8 cellular contexts compared by ENCODE assay signal in the genomic region with DNA sequence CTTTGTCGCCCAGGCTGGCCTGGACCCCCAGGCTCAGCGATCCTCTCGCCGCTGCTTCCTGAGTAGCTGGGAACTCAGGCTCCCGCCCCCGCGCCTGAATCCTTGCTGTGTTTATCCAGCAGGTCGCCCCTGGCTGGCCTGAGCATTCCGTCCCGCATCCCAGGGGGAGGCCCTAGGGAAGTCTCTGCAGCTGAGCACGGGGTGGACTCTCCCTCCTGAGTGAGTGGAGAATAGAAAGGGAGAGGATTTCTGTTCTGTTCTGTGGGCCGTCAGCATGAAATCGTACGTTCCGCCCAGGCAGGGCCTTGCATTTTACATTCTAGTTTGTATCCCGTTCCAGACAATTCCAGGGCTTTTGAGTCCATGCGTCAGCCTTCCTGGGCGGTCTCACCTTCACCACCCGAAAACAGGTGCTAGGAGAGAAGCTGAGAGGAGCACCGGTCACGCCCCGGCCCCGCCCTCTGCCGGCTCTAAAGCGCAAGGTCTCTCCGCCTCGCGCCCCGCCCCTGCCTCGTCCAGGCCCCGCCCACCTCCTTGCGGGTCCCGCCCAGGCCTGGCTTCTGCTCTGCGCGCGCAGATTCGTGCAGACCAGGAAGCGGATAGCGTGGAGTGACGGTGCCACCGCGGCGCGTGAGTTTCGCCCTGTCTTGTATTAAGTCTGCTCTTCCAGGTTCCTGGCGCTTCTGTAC. TPM values are rescaled to one million over a fixed set of nuclear protein-coding genes. Genes with fewer than 3 reads are reported as not detected.
DNase-seq lines count a peak whose midpoint lies in the region; ATAC-seq and TF ChIP-seq lines count a peak whose summit lies in the region.

A gene (plus strand): TSS at position 586 of the 689 bp plus-strand sequence. CDS start 15,285 bp downstream, outside the sequence.

- no peaks in the 10 kb centered on the region for H3K27me3 Mint-ChIP-seq in naive thymus-derived CD4-positive, alpha-beta T cell
- H3K27me3 Mint-ChIP-seq in stimulated activated memory B cell treated with anti-CD40 and anti-IgM and Interleukin-4, amounts not matched to agents 10 μg/mL and 1 μg/mL and 100 μg/mL, for 72 hours: no peaks in the 10 kb centered on the region

- peaks cover 15% of the 10 kb centered on the region; the same call in 1 of the 2 replicates for H3K9me3 ChIP-seq in DOHH2 (ENCODE audit: control insufficient read depth, insufficient read depth, low read length)
- H3K9me3 ChIP-seq in naive thymus-derived CD4-positive, alpha-beta T cell (ENCODE audit: control insufficient read depth in 2 of 3, low read length in 3 of 3): peaks cover 0 to 8% (median 0%) of the 10 kb centered on the region in 3 experiments

- ATAC-seq in GM21723 (IDR thresholded peaks at IDR 0.05; ENCODE audit: unreplicated experiment): peak; percentile 96
- peak; percentile 100 for ATAC-seq in naive thymus-derived CD4-positive, alpha-beta T cell
- ATAC-seq in stimulated activated memory B cell treated with anti-CD40 and anti-IgM and Interleukin-4, amounts not matched to agents 10 μg/mL and 1 μg/mL and 100 μg/mL, for 72 hours: peak; percentile 100

- H3K4me1 ChIP-seq in DOHH2 (ENCODE audit: control insufficient read depth, low read length): peaks cover 11% of the 10 kb centered on the region
- peaks cover 6 to 16% of the 10 kb centered on the region in 2 donors for H3K4me1 ChIP-seq in naive thymus-derived CD4-positive, alpha-beta T cell (ENCODE audit: control insufficient read depth in 2 of 2, insufficient read depth in 2 of 2, low read length in 2 of 2)

- POLR2A ChIA-PET in naive thymus-derived CD4-positive, alpha-beta T cell (lab: Charles Lee): interaction anchor here (0.6 to 1.2 kb wide), 3 partner anchors 234 to 905 kb away, joined by 3 read pairs; no protein-coding TSS in a partner anchor

- CTCF ChIA-PET in naive thymus-derived CD4-positive, alpha-beta T cell (lab: Charles Lee): no interaction called here

- TF ChIP-seq CTCF in DOHH2 (IDR thresholded peaks at IDR 0.05; ENCODE audit: low read depth, low read length, poor library complexity, severe bottlenecking): no peak

- peaks cover 0 to 24% (median 6%) of the 10 kb centered on the region in 11 donors for H3K9me3 Mint-ChIP-seq in naive thymus-derived CD4-positive, alpha-beta T cell
- H3K9me3 Mint-ChIP-seq in stimulated activated memory B cell treated with anti-CD40 and anti-IgM and Interleukin-4, amounts not matched to agents 10 μg/mL and 1 μg/mL and 100 μg/mL, for 72 hours: peaks cover 2% of the 10 kb centered on the region

- H3F3A ChIP-seq in DOHH2 (ENCODE audit: control insufficient read depth, insufficient read depth): no peaks in the 10 kb centered on the region

- H3K27me3 ChIP-seq in DOHH2 (ENCODE audit: control insufficient read depth, low read length): no peaks in the 10 kb centered on the region
- no peaks in the 10 kb centered on the region for H3K27me3 ChIP-seq in naive thymus-derived CD4-positive, alpha-beta T cell (ENCODE audit: control insufficient read depth in 2 of 2, insufficient read depth in 2 of 2, low read length in 2 of 2)

- no peaks in the 10 kb centered on the region for H3K9me2 ChIP-seq in DOHH2 (replicated peaks; ENCODE audit: control insufficient read depth, low read length)

- peak; percentile 82 for DNase-seq in KG1 (lab: John Stamatoyannopoulos, UW)
- peak; percentile 97 for DNase-seq in activated T-helper 1 cell treated with Interleukin-2 at 50 U/mL for 16 hours (ENCODE audit: low read depth)
- DNase-seq in fibroblast of gingiva (ENCODE audit: low read depth): peak; percentile 84
- peak; percentile 94 to 99 (median 98) for DNase-seq in naive thymus-derived CD4-positive, alpha-beta T cell

- H3K36me3 Mint-ChIP-seq in naive thymus-derived CD4-positive, alpha-beta T cell: peaks cover 5 to 38% (median 31%) of the 10 kb centered on the region in 5 donors
- peaks cover 26% of the 10 kb centered on the region for H3K36me3 Mint-ChIP-seq in stimulated activated memory B cell treated with anti-CD40 and anti-IgM and Interleukin-4, amounts not matched to agents 10 μg/mL and 1 μg/mL and 100 μg/mL, for 72 hours

- peak within 1 kb of the TSS; percentile 87 for H3K4me3 ChIP-seq in DOHH2 (ENCODE audit: low read length)
- peak within 1 kb of the TSS; percentile 91 for H3K4me3 ChIP-seq in naive thymus-derived CD4-positive, alpha-beta T cell (ENCODE audit: low read length)

- no peaks in the 10 kb centered on the region for H4K20me1 ChIP-seq in DOHH2 (ENCODE audit: control insufficient read depth, insufficient read depth, low read depth, low read length)

- intact Hi-C loops in naive thymus-derived CD4-positive, alpha-beta T cell (cut with micrococcal nuclease): loop anchor here (1.0 to 2.0 kb wide), 10 partner anchors 36 to 534 kb away; a partner anchor contains a TSS

- H3K4me1 Mint-ChIP-seq in naive thymus-derived CD4-positive, alpha-beta T cell: peaks cover 20 to 55% (median 35%) of the 10 kb centered on the region in 7 donors
- H3K4me1 Mint-ChIP-seq in stimulated activated memory B cell treated with anti-CD40 and anti-IgM and Interleukin-4, amounts not matched to agents 10 μg/mL and 1 μg/mL and 100 μg/mL, for 72 hours: peaks cover 35% of the 10 kb centered on the region

- no peak within 1 kb of the TSS; the same call in 1 of the 2 replicates for H3K27ac ChIP-seq in DOHH2 (ENCODE audit: low read depth, low read length)
- peak within 1 kb of the TSS; percentile 79 for H3K27ac ChIP-seq in naive thymus-derived CD4-positive, alpha-beta T cell (ENCODE audit: low read depth, low read length)

- peaks cover 34% of the 10 kb centered on the region for H3K79me2 ChIP-seq in DOHH2 (ENCODE audit: control insufficient read depth, low read length)

- H3K36me3 ChIP-seq in DOHH2 (ENCODE audit: control insufficient read depth, low read length): peaks cover 33% of the 10 kb centered on the region
- H3K36me3 ChIP-seq in naive thymus-derived CD4-positive, alpha-beta T cell (ENCODE audit: control insufficient read depth in 2 of 3, insufficient read depth in 3 of 3, low read length in 3 of 3): peaks cover 0 to 21% (median 9%) of the 10 kb centered on the region in 3 experiments

- H3K27ac Mint-ChIP-seq in naive thymus-derived CD4-positive, alpha-beta T cell: peak within 1 kb of the TSS; percentile 90 to 99 (median 96)
- peak within 1 kb of the TSS; percentile 92 for H3K27ac Mint-ChIP-seq in stimulated activated memory B cell treated with anti-CD40 and anti-IgM and Interleukin-4, amounts not matched to agents 10 μg/mL and 1 μg/mL and 100 μg/mL, for 72 hours

- peak within 1 kb of the TSS; percentile 94 to 99 (median 97) for H3K4me3 Mint-ChIP-seq in naive thymus-derived CD4-positive, alpha-beta T cell
- peak within 1 kb of the TSS; percentile 98 for H3K4me3 Mint-ChIP-seq in stimulated activated memory B cell treated with anti-CD40 and anti-IgM and Interleukin-4, amounts not matched to agents 10 μg/mL and 1 μg/mL and 100 μg/mL, for 72 hours

- H3K4me2 ChIP-seq in DOHH2 (ENCODE audit: low read length): peak within 1 kb of the TSS; percentile 84

TF ChIP-seq in PFSK-1, 5 proteins besides CTCF, POLR2A, EP300 and RAD21:
- TF ChIP-seq SIN3A (IDR thresholded peaks at IDR 0.05; ENCODE audit: borderline replicate concordance, insufficient read depth, low read length) (no peak), POLR2AphosphoS5 (IDR thresholded peaks at IDR 0.05; ENCODE audit: low read depth, low read length) (peak; percentile 83), FOXP2 (optimal IDR thresholded peaks at IDR 0.05; ENCODE audit: borderline replicate concordance, extremely low read depth, extremely low read length, insufficient read depth) (no peak), TAF1 (IDR thresholded peaks at IDR 0.05; ENCODE audit: borderline replicate concordance, insufficient read depth, low read length) (peak; percentile 76)
- TF ChIP-seq, protein P1, sequence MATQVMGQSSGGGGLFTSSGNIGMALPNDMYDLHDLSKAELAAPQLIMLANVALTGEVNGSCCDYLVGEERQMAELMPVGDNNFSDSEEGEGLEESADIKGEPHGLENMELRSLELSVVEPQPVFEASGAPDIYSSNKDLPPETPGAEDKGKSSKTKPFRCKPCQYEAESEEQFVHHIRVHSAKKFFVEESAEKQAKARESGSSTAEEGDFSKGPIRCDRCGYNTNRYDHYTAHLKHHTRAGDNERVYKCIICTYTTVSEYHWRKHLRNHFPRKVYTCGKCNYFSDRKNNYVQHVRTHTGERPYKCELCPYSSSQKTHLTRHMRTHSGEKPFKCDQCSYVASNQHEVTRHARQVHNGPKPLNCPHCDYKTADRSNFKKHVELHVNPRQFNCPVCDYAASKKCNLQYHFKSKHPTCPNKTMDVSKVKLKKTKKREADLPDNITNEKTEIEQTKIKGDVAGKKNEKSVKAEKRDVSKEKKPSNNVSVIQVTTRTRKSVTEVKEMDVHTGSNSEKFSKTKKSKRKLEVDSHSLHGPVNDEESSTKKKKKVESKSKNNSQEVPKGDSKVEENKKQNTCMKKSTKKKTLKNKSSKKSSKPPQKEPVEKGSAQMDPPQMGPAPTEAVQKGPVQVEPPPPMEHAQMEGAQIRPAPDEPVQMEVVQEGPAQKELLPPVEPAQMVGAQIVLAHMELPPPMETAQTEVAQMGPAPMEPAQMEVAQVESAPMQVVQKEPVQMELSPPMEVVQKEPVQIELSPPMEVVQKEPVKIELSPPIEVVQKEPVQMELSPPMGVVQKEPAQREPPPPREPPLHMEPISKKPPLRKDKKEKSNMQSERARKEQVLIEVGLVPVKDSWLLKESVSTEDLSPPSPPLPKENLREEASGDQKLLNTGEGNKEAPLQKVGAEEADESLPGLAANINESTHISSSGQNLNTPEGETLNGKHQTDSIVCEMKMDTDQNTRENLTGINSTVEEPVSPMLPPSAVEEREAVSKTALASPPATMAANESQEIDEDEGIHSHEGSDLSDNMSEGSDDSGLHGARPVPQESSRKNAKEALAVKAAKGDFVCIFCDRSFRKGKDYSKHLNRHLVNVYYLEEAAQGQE (IDR thresholded peaks at IDR 0.05; ENCODE audit: insufficient read depth in 1 of 2, low read depth in 2 of 2, low read length in 2 of 2): no peak

RNA-seq across cellular contexts. Expression of the gene that starts here (rescaled TPM):
- polyA plus RNA-seq in PFSK-1 (2012; ENCODE audit: insufficient read length, low read depth): 2.9 TPM
- 10 to 100 TPM in 3 of 5 experiments, 1 to 10 TPM in 2; 8.0 to 18.8 (median 13.1) TPM for total RNA-seq in naive thymus-derived CD4-positive, alpha-beta T cell
- polyA plus RNA-seq in naive thymus-derived CD4-positive, alpha-beta T cell: 10 to 100 TPM; 12.6 to 13.9 TPM
